In the genomic region with DNA sequence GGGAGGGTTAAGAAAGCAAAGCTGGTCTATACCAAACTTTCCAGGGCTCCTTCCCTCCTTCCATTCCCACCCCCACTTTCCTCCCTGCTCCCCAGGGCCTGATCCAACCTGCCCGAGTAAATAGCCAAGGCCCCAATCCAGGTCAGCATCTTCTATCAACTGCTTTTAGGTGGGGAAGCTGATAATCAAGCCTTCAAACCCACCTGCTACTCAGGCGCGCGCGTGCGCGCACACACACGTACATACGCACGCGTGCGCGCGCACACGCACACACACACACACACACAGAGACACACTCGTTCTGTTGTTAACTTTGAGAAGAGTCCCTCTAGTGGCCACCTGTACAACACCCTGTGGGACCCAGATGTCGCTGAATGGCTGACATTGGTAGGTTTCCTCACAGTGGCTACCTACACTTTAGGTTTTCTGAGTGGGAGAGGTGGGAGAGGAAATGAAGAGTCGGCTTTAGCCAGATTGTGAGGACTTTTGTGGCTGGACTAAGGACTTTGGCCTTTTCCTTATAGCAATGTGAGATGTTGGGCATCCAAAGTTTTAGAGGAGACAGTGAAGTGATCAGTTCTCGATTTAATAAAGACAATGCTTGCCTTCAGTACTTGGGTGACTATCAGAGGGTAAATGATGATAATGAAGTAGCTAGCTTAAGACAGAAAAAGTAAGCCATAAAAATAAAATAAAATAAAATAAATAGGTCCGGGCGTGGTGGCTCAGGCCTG, we compare ENCODE assay signal across 9 cellular contexts. TPM values are rescaled to one million over a fixed set of nuclear protein-coding genes. Genes with fewer than 3 reads are reported as not detected.
A peak's percentile ranks its signal among the peaks of the same experiment; 100 is the strongest.
DNase-seq lines count a peak whose midpoint lies in the region; ATAC-seq, FAIRE-seq and TF ChIP-seq lines count a peak whose summit lies in the region.
"Had no signal": no experiment of that assay in that cellular context is flagged by ENCODE, and none has a peak within 500 bp of the region (broad histone marks: within the 10 kb centered on the region; RNA-seq: fewer than 3 reads in every experiment).

No MANE protein-coding gene starts in this region.

- intact Hi-C loops in psoas muscle (cut with DNase I) = no loop called here

- ATAC-seq in HG03103 (IDR thresholded peaks at IDR 0.05; ENCODE audit: low read depth, unreplicated experiment) = peak; percentile 90
- no peak for ATAC-seq in psoas muscle
- ATAC-seq in GM18858 (IDR thresholded peaks at IDR 0.05; ENCODE audit: unreplicated experiment) = no peak

- H3K9me3 ChIP-seq in psoas muscle = peaks cover 6% of the 10 kb centered on the region

- WGBS in psoas muscle, 3 donors = 44 to 64% (median 55%) methylated on average over 21 of the region's 21 CpGs

- no peaks in the 10 kb centered on the region for H3K4me1 ChIP-seq in psoas muscle

- no peaks in the 10 kb centered on the region for H3K27me3 ChIP-seq in psoas muscle (ENCODE audit: insufficient read depth in 3 of 3, low read length in 2 of 3)

- no peaks in the 10 kb centered on the region for H3K36me3 ChIP-seq in psoas muscle (ENCODE audit: insufficient read depth in 1 of 2, low read depth in 1 of 2)

- FAIRE-seq in G401.6 (lab: Jason Lieb, UNC) = peak; percentile 50
- FAIRE-seq: frontal cortex had no signal

- DNase-seq in OCI-M1 (lab: John Stamatoyannopoulos, UW) (peak; percentile 19), activated T-helper 1 cell treated with Interleukin-2 at 50 U/mL for 16 hours (ENCODE audit: low read depth) (peak; percentile 32), foreskin fibroblast (peak; percentile 11 to 59), psoas muscle (no peak), COR-L47 (lab: John Stamatoyannopoulos, UW) (no peak)

- H3K27ac ChIP-seq in psoas muscle = no peak overlapping the region

- H3K4me3 ChIP-seq in foreskin fibroblast (ENCODE audit: low read depth in 1 of 2, low read length in 2 of 2) (no peak overlapping the region), psoas muscle (no peak overlapping the region)

- TF ChIP-seq CTCF in foreskin fibroblast (IDR thresholded peaks at IDR 0.05; ENCODE audit: low read depth, low read length) = peak; percentile 48
- peak; percentile 38 for TF ChIP-seq CTCF in psoas muscle (IDR thresholded peaks at IDR 0.05)

RNA-seq across cellular contexts. Expression of a gene that starts 45.4 kb away (rescaled TPM):
- 10 to 100 TPM; 22.4 to 46.4 (median 24.9) TPM for total RNA-seq in psoas muscle
- 1 to 10 TPM; 5.5 to 8.0 (median 8.0) TPM for polyA plus RNA-seq in psoas muscle

Comparison
In these comparisons a context has a peak if more than half of its experiments do, and no peak if none do; other contexts are left out.
1. DNase-seq: peak in OCI-M1 (single experiment), activated T-helper 1 cell treated with Interleukin-2 at 50 U/mL for 16 hours (single experiment) and foreskin fibroblast (2 of 2); none in psoas muscle (0 of 2) and COR-L47 (single experiment).